Comparison of ENCODE assay signal across 8 cellular contexts in the genomic region with DNA sequence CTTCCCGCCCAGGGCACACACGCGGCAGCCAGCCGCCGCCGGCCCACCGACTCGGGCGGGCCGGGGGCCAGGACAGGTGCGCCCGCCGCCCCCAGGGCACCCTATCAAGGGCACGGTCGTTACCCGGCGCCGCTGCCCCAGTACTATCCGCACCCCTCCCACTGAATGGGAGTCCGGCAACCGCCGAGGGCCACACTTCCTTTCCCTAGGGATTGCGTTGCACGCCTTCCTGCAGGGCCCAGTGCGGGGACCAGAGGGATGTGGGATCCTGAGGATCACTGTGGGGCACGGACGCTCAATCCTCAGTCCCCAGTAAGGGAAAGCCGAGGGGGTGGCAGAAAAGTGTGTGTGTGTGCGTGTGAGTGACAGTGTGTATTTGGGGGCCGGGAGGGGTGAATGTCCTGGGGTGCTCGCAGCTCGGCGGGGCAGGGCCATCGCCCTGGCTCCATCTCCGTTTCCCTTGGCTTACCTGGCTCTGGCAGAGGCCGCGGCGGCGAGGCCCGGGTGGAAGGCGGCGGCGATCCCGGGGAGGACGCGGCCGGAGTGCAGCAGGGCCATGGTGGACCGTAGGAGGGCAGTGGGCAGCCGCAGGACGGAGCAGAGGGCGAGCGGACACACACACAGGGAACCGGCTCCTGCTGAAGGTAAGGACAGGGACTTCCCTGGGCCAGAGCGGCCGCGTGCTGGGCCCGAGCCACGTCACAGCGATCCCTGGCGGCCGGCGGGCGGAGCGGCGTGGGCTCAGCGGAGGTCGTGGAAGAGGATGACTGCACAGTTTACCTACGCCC. TPM values are rescaled to one million over a fixed set of nuclear protein-coding genes. Genes with fewer than 3 reads are reported as not detected.
A peak's percentile ranks its signal among the peaks of the same experiment; 100 is the strongest.
DNase-seq lines count a peak whose midpoint lies in the region; ATAC-seq and TF ChIP-seq lines count a peak whose summit lies in the region.

TSS of gene GOT2 (minus strand) at position 646 of the 788 bp plus-strand sequence. CDS start at position 558, 88 bp downstream.

- peak within 1 kb of the TSS; percentile 24 to 93 (median 92) for H3K27ac Mint-ChIP-seq in IgD-negative memory B cell
- H3K27ac Mint-ChIP-seq in activated T-cell treated with anti-CD3 and anti-CD28 coated beads, Interleukin-2, amount 50 U/mL, for 72 hours: peak within 1 kb of the TSS; percentile 94
- H3K27ac Mint-ChIP-seq in naive thymus-derived CD4-positive, alpha-beta T cell: peak within 1 kb of the TSS; percentile 31 to 95 (median 91)
- peak within 1 kb of the TSS; percentile 95 for H3K27ac Mint-ChIP-seq in stimulated activated naive B cell treated with anti-CD40 and anti-IgM and Interleukin-4, amounts not matched to agents 10 μg/mL and 1 μg/mL and 100 μg/mL, for 72 hours

- H3K4me3 Mint-ChIP-seq in IgD-negative memory B cell: peak within 1 kb of the TSS; percentile 83 to 99 (median 97)
- H3K4me3 Mint-ChIP-seq in activated T-cell treated with anti-CD3 and anti-CD28 coated beads, Interleukin-2, amount 50 U/mL, for 72 hours: peak within 1 kb of the TSS; percentile 99 to 100
- peak within 1 kb of the TSS; percentile 93 to 99 (median 98) for H3K4me3 Mint-ChIP-seq in naive thymus-derived CD4-positive, alpha-beta T cell
- H3K4me3 Mint-ChIP-seq in stimulated activated naive B cell treated with anti-CD40 and anti-IgM and Interleukin-4, amounts not matched to agents 10 μg/mL and 1 μg/mL and 100 μg/mL, for 72 hours: peak within 1 kb of the TSS; percentile 92 to 96

- no peaks in the 10 kb centered on the region for H3K9me3 Mint-ChIP-seq in IgD-negative memory B cell
- H3K9me3 Mint-ChIP-seq in activated T-cell treated with anti-CD3 and anti-CD28 coated beads, Interleukin-2, amount 50 U/mL, for 72 hours: no peaks in the 10 kb centered on the region
- H3K9me3 Mint-ChIP-seq in naive thymus-derived CD4-positive, alpha-beta T cell: no peaks in the 10 kb centered on the region
- H3K9me3 Mint-ChIP-seq in stimulated activated naive B cell treated with anti-CD40 and anti-IgM and Interleukin-4, amounts not matched to agents 10 μg/mL and 1 μg/mL and 100 μg/mL, for 72 hours: no peaks in the 10 kb centered on the region

- peaks cover 46% of the 10 kb centered on the region for H3K79me2 ChIP-seq in PC-9 (ENCODE audit: low read depth)

- peak within 1 kb of the TSS; percentile 83 for H3K4me3 ChIP-seq in PC-9
- H3K4me3 ChIP-seq in naive thymus-derived CD4-positive, alpha-beta T cell (ENCODE audit: low read length): peak within 1 kb of the TSS; percentile 83

- H3K27me3 Mint-ChIP-seq in IgD-negative memory B cell: no peaks in the 10 kb centered on the region
- H3K27me3 Mint-ChIP-seq in activated T-cell treated with anti-CD3 and anti-CD28 coated beads, Interleukin-2, amount 50 U/mL, for 72 hours (ENCODE audit: low read depth): no peaks in the 10 kb centered on the region
- peaks cover 0 to 3% (median 0%) of the 10 kb centered on the region in 5 donors for H3K27me3 Mint-ChIP-seq in naive thymus-derived CD4-positive, alpha-beta T cell
- peaks cover 3 to 4% of the 10 kb centered on the region in 2 donors for H3K27me3 Mint-ChIP-seq in stimulated activated naive B cell treated with anti-CD40 and anti-IgM and Interleukin-4, amounts not matched to agents 10 μg/mL and 1 μg/mL and 100 μg/mL, for 72 hours

- H3K36me3 Mint-ChIP-seq in IgD-negative memory B cell: peaks cover 2% of the 10 kb centered on the region
- H3K36me3 Mint-ChIP-seq in activated T-cell treated with anti-CD3 and anti-CD28 coated beads, Interleukin-2, amount 50 U/mL, for 72 hours (ENCODE audit: insufficient read depth in 2 of 2): peaks cover 4 to 7% of the 10 kb centered on the region in 2 donors
- peaks cover 0 to 6% (median 0%) of the 10 kb centered on the region in 5 donors for H3K36me3 Mint-ChIP-seq in naive thymus-derived CD4-positive, alpha-beta T cell
- H3K36me3 Mint-ChIP-seq in stimulated activated naive B cell treated with anti-CD40 and anti-IgM and Interleukin-4, amounts not matched to agents 10 μg/mL and 1 μg/mL and 100 μg/mL, for 72 hours: peaks cover 2 to 13% of the 10 kb centered on the region in 2 donors

- peaks cover 18% of the 10 kb centered on the region for H3K4me1 ChIP-seq in PC-9 (replicated peaks; ENCODE audit: insufficient read depth)
- H3K4me1 ChIP-seq in naive thymus-derived CD4-positive, alpha-beta T cell (ENCODE audit: control insufficient read depth in 2 of 2, insufficient read depth in 2 of 2, low read length in 2 of 2): peaks cover 9 to 15% of the 10 kb centered on the region in 2 donors

- TF ChIP-seq CTCF in PC-9 (conservative IDR thresholded peaks at IDR 0.05): peak; percentile 72

- peaks cover 23 to 30% (median 29%) of the 10 kb centered on the region in 3 donors for H3K4me1 Mint-ChIP-seq in IgD-negative memory B cell
- peaks cover 43% of the 10 kb centered on the region for H3K4me1 Mint-ChIP-seq in activated T-cell treated with anti-CD3 and anti-CD28 coated beads, Interleukin-2, amount 50 U/mL, for 72 hours (ENCODE audit: low read depth)
- peaks cover 16 to 50% (median 42%) of the 10 kb centered on the region in 7 donors for H3K4me1 Mint-ChIP-seq in naive thymus-derived CD4-positive, alpha-beta T cell
- peaks cover 19 to 32% of the 10 kb centered on the region in 2 donors for H3K4me1 Mint-ChIP-seq in stimulated activated naive B cell treated with anti-CD40 and anti-IgM and Interleukin-4, amounts not matched to agents 10 μg/mL and 1 μg/mL and 100 μg/mL, for 72 hours

- H3K27me3 ChIP-seq in PC-9 (ENCODE audit: insufficient read depth, low read depth): no peaks in the 10 kb centered on the region
- H3K27me3 ChIP-seq in naive thymus-derived CD4-positive, alpha-beta T cell (ENCODE audit: control insufficient read depth in 2 of 2, insufficient read depth in 2 of 2, low read length in 2 of 2): no peaks in the 10 kb centered on the region

- H3K9me3 ChIP-seq in PC-9 (ENCODE audit: insufficient read depth, low read depth): no peaks in the 10 kb centered on the region
- no peaks in the 10 kb centered on the region for H3K9me3 ChIP-seq in naive thymus-derived CD4-positive, alpha-beta T cell (ENCODE audit: control insufficient read depth in 2 of 3, low read length in 3 of 3)

- H3F3A ChIP-seq in PC-9 (ENCODE audit: insufficient read depth, low read depth): no peaks in the 10 kb centered on the region

- peak; percentile 92 for DNase-seq in DMS53 (lab: John Stamatoyannopoulos, UW)
- peak; percentile 77 to 88 for DNase-seq in PC-9
- peak; percentile 85 to 88 for DNase-seq in activated T-cell treated with anti-CD3 and anti-CD28 coated beads, Interleukin-2, amount 50 U/mL, for 72 hours
- DNase-seq in fibroblast of gingiva (ENCODE audit: low read depth): peak; percentile 87
- DNase-seq in naive thymus-derived CD4-positive, alpha-beta T cell: peak; percentile 61 to 87 (median 77)
- DNase-seq in stimulated activated naive B cell treated with anti-CD40 and anti-IgM and Interleukin-4, amounts not matched to agents 10 μg/mL and 1 μg/mL and 100 μg/mL, for 72 hours: peak; percentile 83

- H3K27ac ChIP-seq in PC-9: peak within 1 kb of the TSS; percentile 34
- H3K27ac ChIP-seq in naive thymus-derived CD4-positive, alpha-beta T cell (ENCODE audit: low read depth, low read length): peak within 1 kb of the TSS; percentile 79

- peaks cover 6% of the 10 kb centered on the region; the same call in 1 of the 2 replicates for H3K36me3 ChIP-seq in PC-9 (ENCODE audit: low read depth)
- H3K36me3 ChIP-seq in naive thymus-derived CD4-positive, alpha-beta T cell (ENCODE audit: control insufficient read depth in 2 of 3, insufficient read depth in 3 of 3, low read length in 3 of 3): peaks cover 0 to 6% (median 0%) of the 10 kb centered on the region in 3 experiments

- no peaks in the 10 kb centered on the region for H3K9me2 ChIP-seq in PC-9 (ENCODE audit: insufficient read depth)

- peak within 1 kb of the TSS; percentile 94 for H3K4me2 ChIP-seq in PC-9

- ATAC-seq in GM21529 (IDR thresholded peaks at IDR 0.05; ENCODE audit: unreplicated experiment): peak; percentile 92
- peak; percentile 94 to 97 for ATAC-seq in activated T-cell treated with anti-CD3 and anti-CD28 coated beads, Interleukin-2, amount 50 U/mL, for 72 hours (replicated peaks in 1 of 2)
- peak; percentile 99 for ATAC-seq in naive thymus-derived CD4-positive, alpha-beta T cell
- peak; percentile 93 to 96 for ATAC-seq in stimulated activated naive B cell treated with anti-CD40 and anti-IgM and Interleukin-4, amounts not matched to agents 10 μg/mL and 1 μg/mL and 100 μg/mL, for 72 hours (replicated peaks)

- POLR2A ChIA-PET in PC-9 (lab: Charles Lee; ENCODE audit: unreplicated experiment): interaction anchor here (0.6 kb wide), 1 partner anchor 405 kb away, joined by 3 read pairs; no protein-coding TSS in a partner anchor
- POLR2A ChIA-PET in naive thymus-derived CD4-positive, alpha-beta T cell (lab: Charles Lee): no interaction called here

- H2AFZ ChIP-seq in PC-9: peak within 1 kb of the TSS; percentile 99

- CTCF ChIA-PET in PC-9 (lab: Charles Lee): no interaction called here
- CTCF ChIA-PET in naive thymus-derived CD4-positive, alpha-beta T cell (lab: Charles Lee): interaction anchor here (0.6 to 2.6 kb wide), 2 partner anchors 22 to 244 kb away, joined by 3 to 9 read pairs; no protein-coding TSS in a partner anchor

- no TSS peak for BruUV-seq in PC-9 (replicated peaks; lab: Mats Ljungman, UMichigan)

- peaks cover 38% of the 10 kb centered on the region for H4K20me1 ChIP-seq in PC-9 (ENCODE audit: insufficient read depth)

- intact Hi-C loops in PC-9 (cut with micrococcal nuclease; ENCODE audit: unreplicated experiment): no loop called here
- intact Hi-C loops in naive thymus-derived CD4-positive, alpha-beta T cell (cut with micrococcal nuclease): loop anchor here (1.0 to 5.0 kb wide), 10 partner anchors 22 to 605 kb away; partner anchors contain the start of genes CFAP20 (in 2 of the 2), GINS3 (in 2 of the 2), SETD6 (in 2 of the 2) and SLC38A7 (in 2 of the 2)

RNA-seq across cellular contexts. Expression of gene GOT2, which starts in this region (rescaled TPM):
- 56.3 TPM for polyA plus RNA-seq in IgD-negative memory B cell
- 105 and 125 TPM in 2 replicates for total RNA-seq in PC-9 (2021)
- total RNA-seq in activated T-cell treated with anti-CD3 and anti-CD28 coated beads, Interleukin-2, amount 50 U/mL, for 72 hours: 10 to 100 TPM; 81.8 to 87.7 TPM
- total RNA-seq in naive thymus-derived CD4-positive, alpha-beta T cell: 10 to 100 TPM; 24.3 to 76.6 (median 38.0) TPM
- 10 to 100 TPM; 64.7 to 90.1 TPM for polyA plus RNA-seq in naive thymus-derived CD4-positive, alpha-beta T cell

Comparison
In these comparisons a context has a peak if more than half of its experiments do, and no peak if none do; other contexts are left out.
1. Peak in every context shown above with its lines: DNase-seq, ATAC-seq, H3K4me3 ChIP-seq and H3K27ac ChIP-seq.